In genomic region chr12:57751788-57752667, GRCh38 we compare ENCODE assay signal across 1 cellular context.
TF ChIP-seq lines count a peak whose summit lies in the region.

Gene CDK4 (minus strand): TSS chr12:57752310. CDS start chr12:57751717, 593 bp downstream.

TF ChIP-seq in HepG2, 621 proteins besides CTCF, POLR2A, EP300 and RAD21 (continued from another document and continues in another):
- TF ChIP-seq USF2 (IDR thresholded peaks at IDR 0.05; ENCODE audit: low read depth, low read length) (peak; percentile 100), USF2 (CRISPR knock-in tag; IDR thresholded peaks at IDR 0.05; ENCODE audit: borderline replicate concordance) (peak; percentile 100), ZNF34 (CRISPR knock-in tag; IDR thresholded peaks at IDR 0.05; ENCODE audit: borderline replicate concordance) (no peak), KLF6 (CRISPR knock-in tag; IDR thresholded peaks at IDR 0.05) (peak; percentile 82), ZNF850 (CRISPR knock-in tag; conservative IDR thresholded peaks at IDR 0.05) (no peak), SMARCE1 (IDR thresholded peaks at IDR 0.05; ENCODE audit: borderline replicate concordance) (no peak), SKI (IDR thresholded peaks at IDR 0.05; ENCODE audit: partially characterized antibody) (no peak), ZNF7 (CRISPR knock-in tag; IDR thresholded peaks at IDR 0.05) (no peak), BORCS8-MEF2B (CRISPR knock-in tag; IDR thresholded peaks at IDR 0.05) (peak; percentile 71), ZC3H13 (CRISPR knock-in tag; IDR thresholded peaks at IDR 0.05) (peak; percentile 91), ZNF878 (CRISPR knock-in tag; IDR thresholded peaks at IDR 0.05) (peak; percentile 5; the same call in 1 of the 2 replicates), GTF3A (CRISPR knock-in tag; conservative IDR thresholded peaks at IDR 0.05) (peak; percentile 88), ERF (CRISPR knock-in tag; IDR thresholded peaks at IDR 0.05) (peak; percentile 92), ZNF431 (CRISPR knock-in tag; IDR thresholded peaks at IDR 0.05; ENCODE audit: borderline replicate concordance, low read depth) (peak; percentile 30; the same call in 1 of the 2 replicates), ZFP37 (CRISPR knock-in tag; IDR thresholded peaks at IDR 0.05; ENCODE audit: borderline replicate concordance) (no peak; the same call in 1 of the 2 replicates), NFYB (CRISPR knock-in tag; IDR thresholded peaks at IDR 0.05) (peak; percentile 75), ZSCAN31 (CRISPR knock-in tag; IDR thresholded peaks at IDR 0.05; ENCODE audit: low read depth) (peak; percentile 95), IRF1 (CRISPR knock-in tag; IDR thresholded peaks at IDR 0.05; ENCODE audit: low read depth) (no peak; the same call in 1 of the 2 replicates), SALL1 (CRISPR knock-in tag; IDR thresholded peaks at IDR 0.05) (peak; percentile 94), KAT8 (CRISPR knock-in tag; IDR thresholded peaks at IDR 0.05) (peak; percentile 94), RCOR2 (CRISPR knock-in tag; IDR thresholded peaks at IDR 0.05) (peak; percentile 45; the same call in 1 of the 2 replicates), BHLHE40 (IDR thresholded peaks at IDR 0.05; ENCODE audit: low read length) (peak; percentile 100), CAMTA2 (CRISPR knock-in tag; IDR thresholded peaks at IDR 0.05; ENCODE audit: borderline replicate concordance) (no peak), NFIC (IDR thresholded peaks at IDR 0.05; ENCODE audit: low read length) (no peak), TAF15 (IDR thresholded peaks at IDR 0.05; ENCODE audit: low read depth, low read length, poor library complexity, severe bottlenecking) (peak; percentile 99), SNRNP70 (IDR thresholded peaks at IDR 0.05; ENCODE audit: low read depth, low read length) (no peak), KLF11 (CRISPR knock-in tag; IDR thresholded peaks at IDR 0.05) (peak; percentile 95), IRX3 (CRISPR knock-in tag; IDR thresholded peaks at IDR 0.05; ENCODE audit: borderline replicate concordance, low read depth) (no peak), TIGD3 (CRISPR knock-in tag; IDR thresholded peaks at IDR 0.05; ENCODE audit: borderline replicate concordance) (no peak), ZNF589 (CRISPR knock-in tag; conservative IDR thresholded peaks at IDR 0.05) (peak; percentile 88), DMAP1 (CRISPR knock-in tag; IDR thresholded peaks at IDR 0.05) (peak; percentile 97), NFYC (CRISPR knock-in tag; IDR thresholded peaks at IDR 0.05) (peak; percentile 75), ELF1 (CRISPR knock-in tag; IDR thresholded peaks at IDR 0.05) (peak; percentile 74), ZNF264 (CRISPR knock-in tag; IDR thresholded peaks at IDR 0.05) (0 out of 2 replicates have a peak, but pooled peaks have one; percentile 41), SP1 (IDR thresholded peaks at IDR 0.05) (no peak), SP1 (CRISPR knock-in tag; IDR thresholded peaks at IDR 0.05) (peak; percentile 94), ATAD3A (CRISPR knock-in tag; IDR thresholded peaks at IDR 0.05) (no peak)
- TF ChIP-seq, protein P1, sequence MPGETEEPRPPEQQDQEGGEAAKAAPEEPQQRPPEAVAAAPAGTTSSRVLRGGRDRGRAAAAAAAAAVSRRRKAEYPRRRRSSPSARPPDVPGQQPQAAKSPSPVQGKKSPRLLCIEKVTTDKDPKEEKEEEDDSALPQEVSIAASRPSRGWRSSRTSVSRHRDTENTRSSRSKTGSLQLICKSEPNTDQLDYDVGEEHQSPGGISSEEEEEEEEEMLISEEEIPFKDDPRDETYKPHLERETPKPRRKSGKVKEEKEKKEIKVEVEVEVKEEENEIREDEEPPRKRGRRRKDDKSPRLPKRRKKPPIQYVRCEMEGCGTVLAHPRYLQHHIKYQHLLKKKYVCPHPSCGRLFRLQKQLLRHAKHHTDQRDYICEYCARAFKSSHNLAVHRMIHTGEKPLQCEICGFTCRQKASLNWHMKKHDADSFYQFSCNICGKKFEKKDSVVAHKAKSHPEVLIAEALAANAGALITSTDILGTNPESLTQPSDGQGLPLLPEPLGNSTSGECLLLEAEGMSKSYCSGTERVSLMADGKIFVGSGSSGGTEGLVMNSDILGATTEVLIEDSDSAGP (CRISPR knock-in tag; IDR thresholded peaks at IDR 0.05; ENCODE audit: borderline replicate concordance), result peak; percentile 96
- TF ChIP-seq, protein P2, sequence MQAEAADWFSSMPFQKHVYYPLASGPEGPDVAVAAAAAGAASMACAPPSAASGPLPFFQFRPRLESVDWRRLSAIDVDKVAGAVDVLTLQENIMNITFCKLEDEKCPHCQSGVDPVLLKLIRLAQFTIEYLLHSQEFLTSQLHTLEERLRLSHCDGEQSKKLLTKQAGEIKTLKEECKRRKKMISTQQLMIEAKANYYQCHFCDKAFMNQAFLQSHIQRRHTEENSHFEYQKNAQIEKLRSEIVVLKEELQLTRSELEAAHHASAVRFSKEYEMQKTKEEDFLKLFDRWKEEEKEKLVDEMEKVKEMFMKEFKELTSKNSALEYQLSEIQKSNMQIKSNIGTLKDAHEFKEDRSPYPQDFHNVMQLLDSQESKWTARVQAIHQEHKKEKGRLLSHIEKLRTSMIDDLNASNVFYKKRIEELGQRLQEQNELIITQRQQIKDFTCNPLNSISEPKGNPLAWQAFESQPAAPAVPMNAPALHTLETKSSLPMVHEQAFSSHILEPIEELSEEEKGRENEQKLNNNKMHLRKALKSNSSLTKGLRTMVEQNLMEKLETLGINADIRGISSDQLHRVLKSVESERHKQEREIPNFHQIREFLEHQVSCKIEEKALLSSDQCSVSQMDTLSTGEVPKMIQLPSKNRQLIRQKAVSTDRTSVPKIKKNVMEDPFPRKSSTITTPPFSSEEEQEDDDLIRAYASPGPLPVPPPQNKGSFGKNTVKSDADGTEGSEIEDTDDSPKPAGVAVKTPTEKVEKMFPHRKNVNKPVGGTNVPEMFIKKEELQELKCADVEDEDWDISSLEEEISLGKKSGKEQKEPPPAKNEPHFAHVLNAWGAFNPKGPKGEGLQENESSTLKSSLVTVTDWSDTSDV (CRISPR knock-in tag; IDR thresholded peaks at IDR 0.05), result no peak
- TF ChIP-seq, protein P3, sequence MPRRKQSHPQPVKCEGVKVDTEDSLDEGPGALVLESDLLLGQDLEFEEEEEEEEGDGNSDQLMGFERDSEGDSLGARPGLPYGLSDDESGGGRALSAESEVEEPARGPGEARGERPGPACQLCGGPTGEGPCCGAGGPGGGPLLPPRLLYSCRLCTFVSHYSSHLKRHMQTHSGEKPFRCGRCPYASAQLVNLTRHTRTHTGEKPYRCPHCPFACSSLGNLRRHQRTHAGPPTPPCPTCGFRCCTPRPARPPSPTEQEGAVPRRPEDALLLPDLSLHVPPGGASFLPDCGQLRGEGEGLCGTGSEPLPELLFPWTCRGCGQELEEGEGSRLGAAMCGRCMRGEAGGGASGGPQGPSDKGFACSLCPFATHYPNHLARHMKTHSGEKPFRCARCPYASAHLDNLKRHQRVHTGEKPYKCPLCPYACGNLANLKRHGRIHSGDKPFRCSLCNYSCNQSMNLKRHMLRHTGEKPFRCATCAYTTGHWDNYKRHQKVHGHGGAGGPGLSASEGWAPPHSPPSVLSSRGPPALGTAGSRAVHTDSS (CRISPR knock-in tag; conservative IDR thresholded peaks at IDR 0.05), result no peak
- TF ChIP-seq, protein P4, sequence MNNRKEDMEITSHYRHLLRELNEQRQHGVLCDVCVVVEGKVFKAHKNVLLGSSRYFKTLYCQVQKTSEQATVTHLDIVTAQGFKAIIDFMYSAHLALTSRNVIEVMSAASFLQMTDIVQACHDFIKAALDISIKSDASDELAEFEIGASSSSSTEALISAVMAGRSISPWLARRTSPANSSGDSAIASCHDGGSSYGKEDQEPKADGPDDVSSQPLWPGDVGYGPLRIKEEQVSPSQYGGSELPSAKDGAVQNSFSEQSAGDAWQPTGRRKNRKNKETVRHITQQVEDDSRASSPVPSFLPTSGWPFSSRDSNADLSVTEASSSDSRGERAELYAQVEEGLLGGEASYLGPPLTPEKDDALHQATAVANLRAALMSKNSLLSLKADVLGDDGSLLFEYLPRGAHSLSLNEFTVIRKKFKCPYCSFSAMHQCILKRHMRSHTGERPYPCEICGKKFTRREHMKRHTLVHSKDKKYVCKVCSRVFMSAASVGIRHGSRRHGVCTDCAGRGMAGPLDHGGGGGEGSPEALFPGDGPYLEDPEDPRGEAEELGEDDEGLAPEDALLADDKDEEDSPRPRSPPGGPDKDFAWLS (CRISPR knock-in tag; IDR thresholded peaks at IDR 0.05; ENCODE audit: borderline replicate concordance), result peak; percentile 89; the same call in 1 of the 2 replicates
- TF ChIP-seq, protein P5, sequence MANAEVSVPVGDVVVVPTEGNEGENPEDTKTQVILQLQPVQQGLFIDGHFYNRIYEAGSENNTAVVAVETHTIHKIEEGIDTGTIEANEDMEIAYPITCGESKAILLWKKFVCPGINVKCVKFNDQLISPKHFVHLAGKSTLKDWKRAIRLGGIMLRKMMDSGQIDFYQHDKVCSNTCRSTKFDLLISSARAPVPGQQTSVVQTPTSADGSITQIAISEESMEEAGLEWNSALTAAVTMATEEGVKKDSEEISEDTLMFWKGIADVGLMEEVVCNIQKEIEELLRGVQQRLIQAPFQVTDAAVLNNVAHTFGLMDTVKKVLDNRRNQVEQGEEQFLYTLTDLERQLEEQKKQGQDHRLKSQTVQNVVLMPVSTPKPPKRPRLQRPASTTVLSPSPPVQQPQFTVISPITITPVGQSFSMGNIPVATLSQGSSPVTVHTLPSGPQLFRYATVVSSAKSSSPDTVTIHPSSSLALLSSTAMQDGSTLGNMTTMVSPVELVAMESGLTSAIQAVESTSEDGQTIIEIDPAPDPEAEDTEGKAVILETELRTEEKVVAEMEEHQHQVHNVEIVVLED (CRISPR knock-in tag; IDR thresholded peaks at IDR 0.05; ENCODE audit: borderline replicate concordance), result peak; percentile 87
- TF ChIP-seq, protein P6, sequence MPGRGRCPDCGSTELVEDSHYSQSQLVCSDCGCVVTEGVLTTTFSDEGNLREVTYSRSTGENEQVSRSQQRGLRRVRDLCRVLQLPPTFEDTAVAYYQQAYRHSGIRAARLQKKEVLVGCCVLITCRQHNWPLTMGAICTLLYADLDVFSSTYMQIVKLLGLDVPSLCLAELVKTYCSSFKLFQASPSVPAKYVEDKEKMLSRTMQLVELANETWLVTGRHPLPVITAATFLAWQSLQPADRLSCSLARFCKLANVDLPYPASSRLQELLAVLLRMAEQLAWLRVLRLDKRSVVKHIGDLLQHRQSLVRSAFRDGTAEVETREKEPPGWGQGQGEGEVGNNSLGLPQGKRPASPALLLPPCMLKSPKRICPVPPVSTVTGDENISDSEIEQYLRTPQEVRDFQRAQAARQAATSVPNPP (CRISPR knock-in tag; IDR thresholded peaks at IDR 0.05), result no peak; the same call in 1 of the 2 replicates
- TF ChIP-seq, protein P7, sequence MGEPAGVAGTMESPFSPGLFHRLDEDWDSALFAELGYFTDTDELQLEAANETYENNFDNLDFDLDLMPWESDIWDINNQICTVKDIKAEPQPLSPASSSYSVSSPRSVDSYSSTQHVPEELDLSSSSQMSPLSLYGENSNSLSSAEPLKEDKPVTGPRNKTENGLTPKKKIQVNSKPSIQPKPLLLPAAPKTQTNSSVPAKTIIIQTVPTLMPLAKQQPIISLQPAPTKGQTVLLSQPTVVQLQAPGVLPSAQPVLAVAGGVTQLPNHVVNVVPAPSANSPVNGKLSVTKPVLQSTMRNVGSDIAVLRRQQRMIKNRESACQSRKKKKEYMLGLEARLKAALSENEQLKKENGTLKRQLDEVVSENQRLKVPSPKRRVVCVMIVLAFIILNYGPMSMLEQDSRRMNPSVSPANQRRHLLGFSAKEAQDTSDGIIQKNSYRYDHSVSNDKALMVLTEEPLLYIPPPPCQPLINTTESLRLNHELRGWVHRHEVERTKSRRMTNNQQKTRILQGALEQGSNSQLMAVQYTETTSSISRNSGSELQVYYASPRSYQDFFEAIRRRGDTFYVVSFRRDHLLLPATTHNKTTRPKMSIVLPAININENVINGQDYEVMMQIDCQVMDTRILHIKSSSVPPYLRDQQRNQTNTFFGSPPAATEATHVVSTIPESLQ (CRISPR knock-in tag; conservative IDR thresholded peaks at IDR 0.05), result no peak
- TF ChIP-seq, protein P8, sequence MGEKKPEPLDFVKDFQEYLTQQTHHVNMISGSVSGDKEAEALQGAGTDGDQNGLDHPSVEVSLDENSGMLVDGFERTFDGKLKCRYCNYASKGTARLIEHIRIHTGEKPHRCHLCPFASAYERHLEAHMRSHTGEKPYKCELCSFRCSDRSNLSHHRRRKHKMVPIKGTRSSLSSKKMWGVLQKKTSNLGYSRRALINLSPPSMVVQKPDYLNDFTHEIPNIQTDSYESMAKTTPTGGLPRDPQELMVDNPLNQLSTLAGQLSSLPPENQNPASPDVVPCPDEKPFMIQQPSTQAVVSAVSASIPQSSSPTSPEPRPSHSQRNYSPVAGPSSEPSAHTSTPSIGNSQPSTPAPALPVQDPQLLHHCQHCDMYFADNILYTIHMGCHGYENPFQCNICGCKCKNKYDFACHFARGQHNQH (CRISPR knock-in tag; IDR thresholded peaks at IDR 0.05), result peak; percentile 95
